In the genomic region with DNA sequence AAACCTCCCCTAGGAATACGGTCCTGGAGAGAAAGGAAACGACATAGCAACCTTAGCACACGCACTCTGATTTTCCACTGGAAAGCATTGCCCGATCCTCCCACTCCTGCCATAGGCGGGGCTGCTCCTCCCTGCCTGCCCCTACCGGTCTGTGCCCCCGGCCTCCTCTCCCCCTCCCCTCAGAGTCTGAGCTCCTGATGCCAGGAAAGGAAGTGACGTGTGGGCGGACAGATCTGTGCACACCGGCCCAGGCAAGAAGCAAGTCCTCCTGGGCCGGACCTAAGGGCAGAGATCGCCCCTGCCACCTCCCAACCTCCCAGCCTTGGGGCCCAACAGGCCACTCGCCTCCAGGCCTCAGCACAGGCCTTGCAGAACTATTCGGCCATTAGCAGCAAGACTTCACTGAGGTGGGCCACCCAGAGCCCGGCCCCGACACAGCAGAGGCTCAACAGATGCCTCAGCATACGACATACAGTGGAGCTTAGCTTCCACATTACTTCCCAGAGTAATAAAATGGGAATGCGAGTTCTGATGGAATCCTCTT, we compare ENCODE assay signal across 1 cellular context.
A peak's percentile ranks its signal among the peaks of the same experiment; 100 is the strongest.
TF ChIP-seq lines count a peak whose summit lies in the region.

No MANE protein-coding gene starts in this region.

TF ChIP-seq in HepG2, 621 proteins besides CTCF, POLR2A, EP300 and RAD21 (continued from another document and continues in another):
- TF ChIP-seq, protein P1, sequence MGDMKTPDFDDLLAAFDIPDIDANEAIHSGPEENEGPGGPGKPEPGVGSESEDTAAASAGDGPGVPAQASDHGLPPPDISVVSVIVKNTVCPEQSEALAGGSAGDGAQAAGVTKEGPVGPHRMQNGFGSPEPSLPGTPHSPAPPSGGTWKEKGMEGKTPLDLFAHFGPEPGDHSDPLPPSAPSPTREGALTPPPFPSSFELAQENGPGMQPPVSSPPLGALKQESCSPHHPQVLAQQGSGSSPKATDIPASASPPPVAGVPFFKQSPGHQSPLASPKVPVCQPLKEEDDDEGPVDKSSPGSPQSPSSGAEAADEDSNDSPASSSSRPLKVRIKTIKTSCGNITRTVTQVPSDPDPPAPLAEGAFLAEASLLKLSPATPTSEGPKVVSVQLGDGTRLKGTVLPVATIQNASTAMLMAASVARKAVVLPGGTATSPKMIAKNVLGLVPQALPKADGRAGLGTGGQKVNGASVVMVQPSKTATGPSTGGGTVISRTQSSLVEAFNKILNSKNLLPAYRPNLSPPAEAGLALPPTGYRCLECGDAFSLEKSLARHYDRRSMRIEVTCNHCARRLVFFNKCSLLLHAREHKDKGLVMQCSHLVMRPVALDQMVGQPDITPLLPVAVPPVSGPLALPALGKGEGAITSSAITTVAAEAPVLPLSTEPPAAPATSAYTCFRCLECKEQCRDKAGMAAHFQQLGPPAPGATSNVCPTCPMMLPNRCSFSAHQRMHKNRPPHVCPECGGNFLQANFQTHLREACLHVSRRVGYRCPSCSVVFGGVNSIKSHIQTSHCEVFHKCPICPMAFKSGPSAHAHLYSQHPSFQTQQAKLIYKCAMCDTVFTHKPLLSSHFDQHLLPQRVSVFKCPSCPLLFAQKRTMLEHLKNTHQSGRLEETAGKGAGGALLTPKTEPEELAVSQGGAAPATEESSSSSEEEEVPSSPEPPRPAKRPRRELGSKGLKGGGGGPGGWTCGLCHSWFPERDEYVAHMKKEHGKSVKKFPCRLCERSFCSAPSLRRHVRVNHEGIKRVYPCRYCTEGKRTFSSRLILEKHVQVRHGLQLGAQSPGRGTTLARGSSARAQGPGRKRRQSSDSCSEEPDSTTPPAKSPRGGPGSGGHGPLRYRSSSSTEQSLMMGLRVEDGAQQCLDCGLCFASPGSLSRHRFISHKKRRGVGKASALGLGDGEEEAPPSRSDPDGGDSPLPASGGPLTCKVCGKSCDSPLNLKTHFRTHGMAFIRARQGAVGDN (CRISPR knock-in tag; IDR thresholded peaks at IDR 0.05), result peak; percentile 98
- TF ChIP-seq CREM (IDR thresholded peaks at IDR 0.05) (peak; percentile 85), CREM (CRISPR knock-in tag; IDR thresholded peaks at IDR 0.05) (no peak), ZBTB21 (CRISPR knock-in tag; IDR thresholded peaks at IDR 0.05) (no peak), SP2 (CRISPR knock-in tag; IDR thresholded peaks at IDR 0.05) (no peak), ZEB1 (IDR thresholded peaks at IDR 0.05; ENCODE audit: insufficient replicate concordance, low read depth) (no peak), ZNF552 (CRISPR knock-in tag; IDR thresholded peaks at IDR 0.05; ENCODE audit: borderline replicate concordance) (0 out of 2 replicates have a peak, but pooled peaks have one; percentile 24), ASH2L (IDR thresholded peaks at IDR 0.05; ENCODE audit: insufficient read length, low read depth, low read length) (peak; percentile 20), ONECUT2 (CRISPR knock-in tag; IDR thresholded peaks at IDR 0.05) (no peak), ZNF496 (CRISPR knock-in tag; IDR thresholded peaks at IDR 0.05; ENCODE audit: insufficient replicate concordance) (no peak), HMG20B (CRISPR knock-in tag; conservative IDR thresholded peaks at IDR 0.05) (no peak), ZNF121 (CRISPR knock-in tag; IDR thresholded peaks at IDR 0.05) (no peak), ZNF143 (CRISPR knock-in tag; IDR thresholded peaks at IDR 0.05) (no peak), ZNF124 (CRISPR knock-in tag; IDR thresholded peaks at IDR 0.05) (no peak), HNRNPUL1 (IDR thresholded peaks at IDR 0.05; ENCODE audit: low read depth, low read length) (no peak), ARID2 (CRISPR knock-in tag; IDR thresholded peaks at IDR 0.05; ENCODE audit: borderline replicate concordance) (no peak), SOX13 (IDR thresholded peaks at IDR 0.05) (no peak), SOX13 (CRISPR knock-in tag; conservative IDR thresholded peaks at IDR 0.05 in 1 of 2, IDR thresholded peaks at IDR 0.05 in 1 of 2) (no peak), ZNF253 (CRISPR knock-in tag; IDR thresholded peaks at IDR 0.05; ENCODE audit: borderline replicate concordance) (no peak), KLF11 (CRISPR knock-in tag; IDR thresholded peaks at IDR 0.05) (no peak), GFI1 (CRISPR knock-in tag; IDR thresholded peaks at IDR 0.05; ENCODE audit: borderline replicate concordance) (no peak; the same call in 1 of the 2 replicates), ZNF101 (CRISPR knock-in tag; IDR thresholded peaks at IDR 0.05; ENCODE audit: borderline replicate concordance, low read depth) (no peak), NFE2 (CRISPR knock-in tag; IDR thresholded peaks at IDR 0.05) (no peak), NFE2L2 (IDR thresholded peaks at IDR 0.05; ENCODE audit: low read length) (no peak), RFX1 (IDR thresholded peaks at IDR 0.05) (no peak), ZNF567 (CRISPR knock-in tag; IDR thresholded peaks at IDR 0.05; ENCODE audit: borderline replicate concordance) (no peak), MTA1 (CRISPR knock-in tag; IDR thresholded peaks at IDR 0.05; ENCODE audit: borderline replicate concordance) (0 out of 2 replicates have a peak, but pooled peaks have one; percentile 73)
- TF ChIP-seq, protein P2, sequence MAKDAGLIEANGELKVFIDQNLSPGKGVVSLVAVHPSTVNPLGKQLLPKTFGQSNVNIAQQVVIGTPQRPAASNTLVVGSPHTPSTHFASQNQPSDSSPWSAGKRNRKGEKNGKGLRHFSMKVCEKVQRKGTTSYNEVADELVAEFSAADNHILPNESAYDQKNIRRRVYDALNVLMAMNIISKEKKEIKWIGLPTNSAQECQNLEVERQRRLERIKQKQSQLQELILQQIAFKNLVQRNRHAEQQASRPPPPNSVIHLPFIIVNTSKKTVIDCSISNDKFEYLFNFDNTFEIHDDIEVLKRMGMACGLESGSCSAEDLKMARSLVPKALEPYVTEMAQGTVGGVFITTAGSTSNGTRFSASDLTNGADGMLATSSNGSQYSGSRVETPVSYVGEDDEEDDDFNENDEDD (CRISPR knock-in tag; IDR thresholded peaks at IDR 0.05; ENCODE audit: borderline replicate concordance), result no peak
- TF ChIP-seq, protein P3, sequence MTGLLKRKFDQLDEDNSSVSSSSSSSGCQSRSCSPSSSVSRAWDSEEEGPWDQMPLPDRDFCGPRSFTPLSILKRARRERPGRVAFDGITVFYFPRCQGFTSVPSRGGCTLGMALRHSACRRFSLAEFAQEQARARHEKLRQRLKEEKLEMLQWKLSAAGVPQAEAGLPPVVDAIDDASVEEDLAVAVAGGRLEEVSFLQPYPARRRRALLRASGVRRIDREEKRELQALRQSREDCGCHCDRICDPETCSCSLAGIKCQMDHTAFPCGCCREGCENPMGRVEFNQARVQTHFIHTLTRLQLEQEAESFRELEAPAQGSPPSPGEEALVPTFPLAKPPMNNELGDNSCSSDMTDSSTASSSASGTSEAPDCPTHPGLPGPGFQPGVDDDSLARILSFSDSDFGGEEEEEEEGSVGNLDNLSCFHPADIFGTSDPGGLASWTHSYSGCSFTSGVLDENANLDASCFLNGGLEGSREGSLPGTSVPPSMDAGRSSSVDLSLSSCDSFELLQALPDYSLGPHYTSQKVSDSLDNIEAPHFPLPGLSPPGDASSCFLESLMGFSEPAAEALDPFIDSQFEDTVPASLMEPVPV (CRISPR knock-in tag; IDR thresholded peaks at IDR 0.05), result no peak
- TF ChIP-seq, protein P4, sequence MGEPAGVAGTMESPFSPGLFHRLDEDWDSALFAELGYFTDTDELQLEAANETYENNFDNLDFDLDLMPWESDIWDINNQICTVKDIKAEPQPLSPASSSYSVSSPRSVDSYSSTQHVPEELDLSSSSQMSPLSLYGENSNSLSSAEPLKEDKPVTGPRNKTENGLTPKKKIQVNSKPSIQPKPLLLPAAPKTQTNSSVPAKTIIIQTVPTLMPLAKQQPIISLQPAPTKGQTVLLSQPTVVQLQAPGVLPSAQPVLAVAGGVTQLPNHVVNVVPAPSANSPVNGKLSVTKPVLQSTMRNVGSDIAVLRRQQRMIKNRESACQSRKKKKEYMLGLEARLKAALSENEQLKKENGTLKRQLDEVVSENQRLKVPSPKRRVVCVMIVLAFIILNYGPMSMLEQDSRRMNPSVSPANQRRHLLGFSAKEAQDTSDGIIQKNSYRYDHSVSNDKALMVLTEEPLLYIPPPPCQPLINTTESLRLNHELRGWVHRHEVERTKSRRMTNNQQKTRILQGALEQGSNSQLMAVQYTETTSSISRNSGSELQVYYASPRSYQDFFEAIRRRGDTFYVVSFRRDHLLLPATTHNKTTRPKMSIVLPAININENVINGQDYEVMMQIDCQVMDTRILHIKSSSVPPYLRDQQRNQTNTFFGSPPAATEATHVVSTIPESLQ (CRISPR knock-in tag; conservative IDR thresholded peaks at IDR 0.05), result no peak
- TF ChIP-seq, protein P5, sequence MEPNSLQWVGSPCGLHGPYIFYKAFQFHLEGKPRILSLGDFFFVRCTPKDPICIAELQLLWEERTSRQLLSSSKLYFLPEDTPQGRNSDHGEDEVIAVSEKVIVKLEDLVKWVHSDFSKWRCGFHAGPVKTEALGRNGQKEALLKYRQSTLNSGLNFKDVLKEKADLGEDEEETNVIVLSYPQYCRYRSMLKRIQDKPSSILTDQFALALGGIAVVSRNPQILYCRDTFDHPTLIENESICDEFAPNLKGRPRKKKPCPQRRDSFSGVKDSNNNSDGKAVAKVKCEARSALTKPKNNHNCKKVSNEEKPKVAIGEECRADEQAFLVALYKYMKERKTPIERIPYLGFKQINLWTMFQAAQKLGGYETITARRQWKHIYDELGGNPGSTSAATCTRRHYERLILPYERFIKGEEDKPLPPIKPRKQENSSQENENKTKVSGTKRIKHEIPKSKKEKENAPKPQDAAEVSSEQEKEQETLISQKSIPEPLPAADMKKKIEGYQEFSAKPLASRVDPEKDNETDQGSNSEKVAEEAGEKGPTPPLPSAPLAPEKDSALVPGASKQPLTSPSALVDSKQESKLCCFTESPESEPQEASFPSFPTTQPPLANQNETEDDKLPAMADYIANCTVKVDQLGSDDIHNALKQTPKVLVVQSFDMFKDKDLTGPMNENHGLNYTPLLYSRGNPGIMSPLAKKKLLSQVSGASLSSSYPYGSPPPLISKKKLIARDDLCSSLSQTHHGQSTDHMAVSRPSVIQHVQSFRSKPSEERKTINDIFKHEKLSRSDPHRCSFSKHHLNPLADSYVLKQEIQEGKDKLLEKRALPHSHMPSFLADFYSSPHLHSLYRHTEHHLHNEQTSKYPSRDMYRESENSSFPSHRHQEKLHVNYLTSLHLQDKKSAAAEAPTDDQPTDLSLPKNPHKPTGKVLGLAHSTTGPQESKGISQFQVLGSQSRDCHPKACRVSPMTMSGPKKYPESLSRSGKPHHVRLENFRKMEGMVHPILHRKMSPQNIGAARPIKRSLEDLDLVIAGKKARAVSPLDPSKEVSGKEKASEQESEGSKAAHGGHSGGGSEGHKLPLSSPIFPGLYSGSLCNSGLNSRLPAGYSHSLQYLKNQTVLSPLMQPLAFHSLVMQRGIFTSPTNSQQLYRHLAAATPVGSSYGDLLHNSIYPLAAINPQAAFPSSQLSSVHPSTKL (CRISPR knock-in tag; IDR thresholded peaks at IDR 0.05), result peak; percentile 40; the same call in 1 of the 2 replicates
- TF ChIP-seq, protein P6, sequence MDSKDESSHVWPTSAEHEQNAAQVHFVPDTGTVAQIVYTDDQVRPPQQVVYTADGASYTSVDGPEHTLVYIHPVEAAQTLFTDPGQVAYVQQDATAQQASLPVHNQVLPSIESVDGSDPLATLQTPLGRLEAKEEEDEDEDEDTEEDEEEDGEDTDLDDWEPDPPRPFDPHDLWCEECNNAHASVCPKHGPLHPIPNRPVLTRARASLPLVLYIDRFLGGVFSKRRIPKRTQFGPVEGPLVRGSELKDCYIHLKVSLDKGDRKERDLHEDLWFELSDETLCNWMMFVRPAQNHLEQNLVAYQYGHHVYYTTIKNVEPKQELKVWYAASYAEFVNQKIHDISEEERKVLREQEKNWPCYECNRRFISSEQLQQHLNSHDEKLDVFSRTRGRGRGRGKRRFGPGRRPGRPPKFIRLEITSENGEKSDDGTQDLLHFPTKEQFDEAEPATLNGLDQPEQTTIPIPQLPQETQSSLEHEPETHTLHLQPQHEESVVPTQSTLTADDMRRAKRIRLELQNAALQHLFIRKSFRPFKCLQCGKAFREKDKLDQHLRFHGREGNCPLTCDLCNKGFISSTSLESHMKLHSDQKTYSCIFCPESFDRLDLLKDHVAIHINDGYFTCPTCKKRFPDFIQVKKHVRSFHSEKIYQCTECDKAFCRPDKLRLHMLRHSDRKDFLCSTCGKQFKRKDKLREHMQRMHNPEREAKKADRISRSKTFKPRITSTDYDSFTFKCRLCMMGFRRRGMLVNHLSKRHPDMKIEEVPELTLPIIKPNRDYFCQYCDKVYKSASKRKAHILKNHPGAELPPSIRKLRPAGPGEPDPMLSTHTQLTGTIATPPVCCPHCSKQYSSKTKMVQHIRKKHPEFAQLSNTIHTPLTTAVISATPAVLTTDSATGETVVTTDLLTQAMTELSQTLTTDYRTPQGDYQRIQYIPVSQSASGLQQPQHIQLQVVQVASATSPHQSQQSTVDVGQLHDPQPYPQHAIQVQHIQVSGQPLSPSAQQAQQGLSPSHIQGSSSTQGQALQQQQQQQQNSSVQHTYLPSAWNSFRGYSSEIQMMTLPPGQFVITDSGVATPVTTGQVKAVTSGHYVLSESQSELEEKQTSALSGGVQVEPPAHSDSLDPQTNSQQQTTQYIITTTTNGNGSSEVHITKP (CRISPR knock-in tag; IDR thresholded peaks at IDR 0.05; ENCODE audit: low read depth), result no peak
- TF ChIP-seq, protein P7, sequence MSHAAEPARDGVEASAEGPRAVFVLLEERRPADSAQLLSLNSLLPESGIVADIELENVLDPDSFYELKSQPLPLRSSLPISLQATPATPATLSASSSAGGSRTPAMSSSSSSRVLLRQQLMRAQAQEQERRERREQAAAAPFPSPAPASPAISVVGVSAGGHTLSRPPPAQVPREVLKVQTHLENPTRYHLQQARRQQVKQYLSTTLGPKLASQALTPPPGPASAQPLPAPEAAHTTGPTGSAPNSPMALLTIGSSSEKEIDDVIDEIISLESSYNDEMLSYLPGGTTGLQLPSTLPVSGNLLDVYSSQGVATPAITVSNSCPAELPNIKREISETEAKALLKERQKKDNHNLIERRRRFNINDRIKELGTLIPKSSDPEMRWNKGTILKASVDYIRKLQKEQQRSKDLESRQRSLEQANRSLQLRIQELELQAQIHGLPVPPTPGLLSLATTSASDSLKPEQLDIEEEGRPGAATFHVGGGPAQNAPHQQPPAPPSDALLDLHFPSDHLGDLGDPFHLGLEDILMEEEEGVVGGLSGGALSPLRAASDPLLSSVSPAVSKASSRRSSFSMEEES (CRISPR knock-in tag; IDR thresholded peaks at IDR 0.05), result no peak
- TF ChIP-seq, protein P8, sequence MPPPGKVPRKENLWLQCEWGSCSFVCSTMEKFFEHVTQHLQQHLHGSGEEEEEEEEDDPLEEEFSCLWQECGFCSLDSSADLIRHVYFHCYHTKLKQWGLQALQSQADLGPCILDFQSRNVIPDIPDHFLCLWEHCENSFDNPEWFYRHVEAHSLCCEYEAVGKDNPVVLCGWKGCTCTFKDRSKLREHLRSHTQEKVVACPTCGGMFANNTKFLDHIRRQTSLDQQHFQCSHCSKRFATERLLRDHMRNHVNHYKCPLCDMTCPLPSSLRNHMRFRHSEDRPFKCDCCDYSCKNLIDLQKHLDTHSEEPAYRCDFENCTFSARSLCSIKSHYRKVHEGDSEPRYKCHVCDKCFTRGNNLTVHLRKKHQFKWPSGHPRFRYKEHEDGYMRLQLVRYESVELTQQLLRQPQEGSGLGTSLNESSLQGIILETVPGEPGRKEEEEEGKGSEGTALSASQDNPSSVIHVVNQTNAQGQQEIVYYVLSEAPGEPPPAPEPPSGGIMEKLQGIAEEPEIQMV (CRISPR knock-in tag; IDR thresholded peaks at IDR 0.05; ENCODE audit: low read depth), result no peak
